8 cellular contexts compared by ENCODE assay signal in the genomic region with DNA sequence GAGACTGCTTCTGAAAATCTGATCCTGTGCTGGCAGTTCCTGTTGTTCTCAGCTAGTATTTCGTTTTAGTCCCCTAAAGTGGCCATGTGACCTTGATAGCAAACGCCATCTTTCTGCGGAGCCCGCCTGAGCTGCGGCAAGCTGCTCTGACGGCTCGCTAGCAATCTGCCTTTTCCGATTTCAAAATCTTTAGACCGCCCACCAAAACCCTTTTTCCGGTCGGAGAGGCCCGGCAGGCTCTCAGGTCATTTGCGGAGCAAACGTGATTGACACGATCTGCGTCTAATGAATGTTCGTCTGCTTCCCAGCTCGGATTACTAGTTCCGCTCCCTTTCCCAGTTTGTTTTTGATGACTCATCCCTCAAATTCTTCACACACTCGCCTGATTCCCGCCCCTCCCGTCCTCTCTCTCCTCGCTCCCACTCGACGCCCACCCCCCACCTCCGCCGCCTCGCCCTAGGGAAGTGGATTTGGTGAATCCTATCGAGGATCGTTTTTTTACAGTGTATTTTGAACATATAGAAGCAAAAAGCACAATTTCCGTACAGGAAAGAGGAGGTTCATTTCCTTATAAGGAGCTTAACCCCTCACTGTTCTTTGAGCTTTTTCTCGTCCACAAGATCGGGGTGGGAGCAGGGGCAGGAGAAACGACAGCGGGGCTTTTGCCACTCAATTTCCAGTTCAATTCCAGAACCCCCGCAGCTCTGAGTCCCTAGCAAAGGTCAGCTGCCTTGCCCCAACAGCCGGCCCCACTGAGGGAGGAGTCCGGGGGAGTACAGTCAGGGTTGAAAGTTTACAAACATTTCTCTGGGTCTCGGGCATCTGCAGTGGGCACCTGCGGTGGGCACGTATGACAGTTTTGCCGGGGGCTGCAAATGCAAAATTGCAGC. TPM values are rescaled to one million over a fixed set of nuclear protein-coding genes. Genes with fewer than 3 reads are reported as not detected.
A peak's percentile ranks its signal among the peaks of the same experiment; 100 is the strongest.
DNase-seq lines count a peak whose midpoint lies in the region; ATAC-seq and TF ChIP-seq lines count a peak whose summit lies in the region.

No MANE protein-coding gene starts in this region.

- H3K27ac ChIP-seq in GM23338 (ENCODE audit: low read depth) (peak overlapping the region; percentile 95), neural cell (ENCODE audit: low read length) (peak overlapping the region; percentile 91)

- H3K4me3 ChIP-seq in GM23338 (peak overlapping the region; percentile 41), foreskin fibroblast (ENCODE audit: low read depth in 1 of 2, low read length in 2 of 2) (peak overlapping the region; percentile 52 to 67), neural cell (ENCODE audit: low read length) (peak overlapping the region; percentile 66)

- no peak for TF ChIP-seq EP300 in neural cell (conservative IDR thresholded peaks at IDR 0.05; ENCODE audit: poor library complexity, severe bottlenecking)

- H3K4me1 Mint-ChIP-seq in GM23338, result peaks cover 28% of the 10 kb centered on the region
- H3K4me1 Mint-ChIP-seq in stimulated activated naive CD8-positive, alpha-beta T cell treated with anti-CD3 and anti-CD28 coated beads, Interleukin-15, amount 100 ng/mL, for 72 hours, result peaks cover 12% of the 10 kb centered on the region

- H3K4me2 ChIP-seq in GM23338 (peak overlapping the region; percentile 61), neural cell (ENCODE audit: low read length) (no peak overlapping the region)

- no peaks in the 10 kb centered on the region for H3K9me2 ChIP-seq in GM23338 (ENCODE audit: insufficient read depth)
- no peaks in the 10 kb centered on the region for H3K9me2 ChIP-seq in neural cell (ENCODE audit: insufficient read depth, low read length)

- H3K27me3 ChIP-seq in GM23338 (ENCODE audit: insufficient read depth) (no peaks in the 10 kb centered on the region), neural cell (ENCODE audit: insufficient read depth, low read depth, low read length) (no peaks in the 10 kb centered on the region)

- H3K9me3 Mint-ChIP-seq in GM23338, result no peaks in the 10 kb centered on the region
- no peaks in the 10 kb centered on the region for H3K9me3 Mint-ChIP-seq in stimulated activated naive CD8-positive, alpha-beta T cell treated with anti-CD3 and anti-CD28 coated beads, Interleukin-15, amount 100 ng/mL, for 72 hours

- peak overlapping the region; percentile 79 for H3K4me3 Mint-ChIP-seq in GM23338
- peak overlapping the region; percentile 79 to 88 for H3K4me3 Mint-ChIP-seq in stimulated activated naive CD8-positive, alpha-beta T cell treated with anti-CD3 and anti-CD28 coated beads, Interleukin-15, amount 100 ng/mL, for 72 hours

- no peak for TF ChIP-seq CTCF in GM23338 (conservative IDR thresholded peaks at IDR 0.05; ENCODE audit: low read depth in 2 of 2)
- TF ChIP-seq CTCF in foreskin fibroblast (IDR thresholded peaks at IDR 0.05; ENCODE audit: low read depth, low read length), result no peak
- no peak for TF ChIP-seq CTCF in neural cell (IDR thresholded peaks at IDR 0.05; ENCODE audit: poor library complexity, severe bottlenecking)

- H3F3A ChIP-seq in GM23338 (replicated peaks; ENCODE audit: low read depth), result no peaks in the 10 kb centered on the region
- H3F3A ChIP-seq in neural cell (ENCODE audit: insufficient read depth, low read length, poor library complexity, severe bottlenecking), result no peaks in the 10 kb centered on the region

- H3K36me3 ChIP-seq in GM23338 (ENCODE audit: insufficient read depth) (no peaks in the 10 kb centered on the region), neural cell (ENCODE audit: insufficient read depth, low read length) (no peaks in the 10 kb centered on the region)

- peak overlapping the region; percentile 99 for H3K27ac Mint-ChIP-seq in GM23338
- H3K27ac Mint-ChIP-seq in stimulated activated naive CD8-positive, alpha-beta T cell treated with anti-CD3 and anti-CD28 coated beads, Interleukin-15, amount 100 ng/mL, for 72 hours, result peak overlapping the region; percentile 97 to 98

- H3K4me1 ChIP-seq in GM23338 (ENCODE audit: insufficient read depth), result no peaks in the 10 kb centered on the region; the same call in 1 of the 2 replicates

- peak; percentile 14 for TF ChIP-seq RAD21 in neural cell (conservative IDR thresholded peaks at IDR 0.05)

- H3K36me3 Mint-ChIP-seq in GM23338 (ENCODE audit: low read depth), result no peaks in the 10 kb centered on the region

- H4K20me1 ChIP-seq in GM23338 (replicated peaks; ENCODE audit: insufficient read depth) (no peaks in the 10 kb centered on the region), neural cell (ENCODE audit: insufficient read depth) (no peaks in the 10 kb centered on the region)

- peaks cover 3% of the 10 kb centered on the region for H3K27me3 Mint-ChIP-seq in GM23338 (ENCODE audit: insufficient read depth, low read depth, poor library complexity)
- H3K27me3 Mint-ChIP-seq in stimulated activated naive CD8-positive, alpha-beta T cell treated with anti-CD3 and anti-CD28 coated beads, Interleukin-15, amount 100 ng/mL, for 72 hours, result no peaks in the 10 kb centered on the region

- no peak overlapping the region for H2AFZ ChIP-seq in GM23338
- peak overlapping the region; percentile 65 for H2AFZ ChIP-seq in neural cell (ENCODE audit: low read depth, low read length)

- H3K9me3 ChIP-seq in neural cell (ENCODE audit: low read length), result no peaks in the 10 kb centered on the region

- H3K9ac ChIP-seq in neural cell (ENCODE audit: low read length), result peak overlapping the region; percentile 71

- DNase-seq in EH (ENCODE audit: low read depth) (peak; percentile 97), GM23338 (ENCODE audit: low spot score) (peak; percentile 94), Kasumi-1 (lab: John Stamatoyannopoulos, UW) (peak; percentile 90 to 91), SHP77 treated with DMSO at 0.1 percent for 48 hours (lab: John Stamatoyannopoulos, UW) (peak; percentile 89), foreskin fibroblast (peak; percentile 94 to 96)
- peak; percentile 62 for DNase-seq in activated gamma-delta T cell treated with anti-CD3 and anti-CD28 coated beads, Interleukin-2, amount 50 U/mL, for 16 hours (ENCODE audit: low read depth)
- peak; percentile 76 to 88 for DNase-seq in stimulated activated naive CD8-positive, alpha-beta T cell treated with anti-CD3 and anti-CD28 coated beads, Interleukin-15, amount 100 ng/mL, for 72 hours

- peak; percentile 85 for ATAC-seq in GM23338
- ATAC-seq in stimulated activated naive CD8-positive, alpha-beta T cell treated with anti-CD3 and anti-CD28 coated beads, Interleukin-15, amount 100 ng/mL, for 72 hours, result peak; percentile 93

- H3K79me2 ChIP-seq in GM23338 (replicated peaks; ENCODE audit: insufficient read depth) (no peaks in the 10 kb centered on the region), neural cell (replicated peaks; ENCODE audit: insufficient read depth, low read length) (no peaks in the 10 kb centered on the region)

TF ChIP-seq in neural cell, 6 proteins besides CTCF, POLR2A, EP300 and RAD21:
- TF ChIP-seq MXI1 (conservative IDR thresholded peaks at IDR 0.05; ENCODE audit: poor library complexity, severe bottlenecking) (peak; percentile 83), POLR2AphosphoS5 (IDR thresholded peaks at IDR 0.05) (peak; percentile 53), SMC3 (conservative IDR thresholded peaks at IDR 0.05; ENCODE audit: poor library complexity) (no peak), EZH2 (IDR thresholded peaks at IDR 0.05; ENCODE audit: borderline replicate concordance, insufficient read depth, low read length, poor library complexity, severe bottlenecking) (no peak), TAF1 (IDR thresholded peaks at IDR 0.05; ENCODE audit: low read depth) (peak; percentile 63)
- TF ChIP-seq, protein P1, sequence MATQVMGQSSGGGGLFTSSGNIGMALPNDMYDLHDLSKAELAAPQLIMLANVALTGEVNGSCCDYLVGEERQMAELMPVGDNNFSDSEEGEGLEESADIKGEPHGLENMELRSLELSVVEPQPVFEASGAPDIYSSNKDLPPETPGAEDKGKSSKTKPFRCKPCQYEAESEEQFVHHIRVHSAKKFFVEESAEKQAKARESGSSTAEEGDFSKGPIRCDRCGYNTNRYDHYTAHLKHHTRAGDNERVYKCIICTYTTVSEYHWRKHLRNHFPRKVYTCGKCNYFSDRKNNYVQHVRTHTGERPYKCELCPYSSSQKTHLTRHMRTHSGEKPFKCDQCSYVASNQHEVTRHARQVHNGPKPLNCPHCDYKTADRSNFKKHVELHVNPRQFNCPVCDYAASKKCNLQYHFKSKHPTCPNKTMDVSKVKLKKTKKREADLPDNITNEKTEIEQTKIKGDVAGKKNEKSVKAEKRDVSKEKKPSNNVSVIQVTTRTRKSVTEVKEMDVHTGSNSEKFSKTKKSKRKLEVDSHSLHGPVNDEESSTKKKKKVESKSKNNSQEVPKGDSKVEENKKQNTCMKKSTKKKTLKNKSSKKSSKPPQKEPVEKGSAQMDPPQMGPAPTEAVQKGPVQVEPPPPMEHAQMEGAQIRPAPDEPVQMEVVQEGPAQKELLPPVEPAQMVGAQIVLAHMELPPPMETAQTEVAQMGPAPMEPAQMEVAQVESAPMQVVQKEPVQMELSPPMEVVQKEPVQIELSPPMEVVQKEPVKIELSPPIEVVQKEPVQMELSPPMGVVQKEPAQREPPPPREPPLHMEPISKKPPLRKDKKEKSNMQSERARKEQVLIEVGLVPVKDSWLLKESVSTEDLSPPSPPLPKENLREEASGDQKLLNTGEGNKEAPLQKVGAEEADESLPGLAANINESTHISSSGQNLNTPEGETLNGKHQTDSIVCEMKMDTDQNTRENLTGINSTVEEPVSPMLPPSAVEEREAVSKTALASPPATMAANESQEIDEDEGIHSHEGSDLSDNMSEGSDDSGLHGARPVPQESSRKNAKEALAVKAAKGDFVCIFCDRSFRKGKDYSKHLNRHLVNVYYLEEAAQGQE (IDR thresholded peaks at IDR 0.05; ENCODE audit: borderline replicate concordance), result peak; percentile 75

RNA-seq across cellular contexts. Expression of a gene that starts 37.5 kb away (rescaled TPM):
- 15.3 and 17.2 TPM in 2 replicates for total RNA-seq in GM23338 (2014; rRNA removed; shearing (Covaris generic))
- polyA plus RNA-seq in GM23338 (2016; fragmentation: Nextera tagmentation; extraction: Ambion mirVana) (4.5 and 5.2 TPM in 2 replicates), neural cell (11.7 and 20.0 TPM in 2 replicates)
- 26.8 and 30.3 TPM in 2 replicates for polyA minus RNA-seq in neural cell

RNA-seq across cellular contexts. Expression of a gene that starts 40.9 kb away (rescaled TPM):
- 0.14 TPM in 1 of 2 replicates, not detected in the other for total RNA-seq in GM23338 (2014; rRNA removed; shearing (Covaris generic))
- not detected in 2 replicates for polyA plus RNA-seq in GM23338 (2016; fragmentation: Nextera tagmentation; extraction: Ambion mirVana)
- polyA plus RNA-seq in neural cell, result 0.18 TPM in 1 of 2 replicates, not detected in the other
- polyA minus RNA-seq in neural cell, result not detected in 2 replicates

Comparison
In these comparisons a context has a peak if more than half of its experiments do, and no peak if none do; other contexts are left out.
1. Peak in every context shown above with its lines: DNase-seq, ATAC-seq, H3K4me3 ChIP-seq and H3K27ac ChIP-seq.